ENCODE assay signal across 8 cellular contexts in the genomic region with DNA sequence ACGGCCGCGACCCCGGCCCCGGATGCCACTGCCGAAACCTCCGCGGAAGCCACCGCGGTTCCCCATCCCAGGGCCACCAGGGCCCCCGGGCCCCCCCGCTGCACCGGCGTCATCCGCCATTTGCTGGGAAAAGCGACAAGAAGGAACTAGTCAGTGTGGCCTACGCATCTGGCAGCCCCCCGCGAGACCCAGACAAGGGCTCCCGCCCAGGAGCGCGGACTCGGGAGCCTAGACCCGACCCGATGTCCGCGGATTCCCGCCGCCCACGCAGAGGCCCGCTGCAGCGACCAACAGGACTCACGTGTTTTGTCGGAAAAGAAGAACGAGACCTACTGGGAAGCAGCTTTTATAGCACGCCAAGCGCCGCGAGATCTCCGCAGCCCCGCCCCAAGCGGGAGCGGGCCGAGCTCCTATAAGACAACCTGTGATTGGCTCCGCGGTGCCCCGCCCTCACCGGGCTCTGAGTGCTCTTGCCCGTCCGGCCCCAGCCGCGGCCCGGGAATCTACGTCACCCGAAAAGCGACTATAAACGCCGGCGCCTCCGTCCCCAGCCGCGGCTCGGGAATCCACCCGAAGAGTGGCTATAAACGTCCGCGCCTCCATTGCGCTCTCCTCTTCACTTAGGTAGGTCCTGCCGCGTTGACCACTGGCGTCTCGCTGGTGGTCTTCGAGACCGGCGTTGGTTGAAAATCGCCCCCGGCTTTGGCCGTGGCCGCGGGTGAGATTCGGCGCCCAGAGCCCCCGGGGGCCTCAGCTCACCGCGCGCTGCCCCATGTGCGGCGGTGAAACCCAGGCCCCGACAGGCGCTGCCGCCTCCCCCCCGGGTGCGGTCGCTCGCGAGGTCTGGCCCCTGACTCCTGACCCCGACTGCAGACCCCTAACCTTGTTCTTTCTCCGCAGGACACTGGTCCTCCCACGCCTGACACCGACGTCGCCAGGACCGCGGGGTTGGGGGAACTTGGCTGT. TPM values are rescaled to one million over a fixed set of nuclear protein-coding genes. Genes with fewer than 3 reads are reported as not detected.
DNase-seq lines count a peak whose midpoint lies in the region; ATAC-seq and TF ChIP-seq lines count a peak whose summit lies in the region.

A gene (minus strand): TSS at position 321 of the 966 bp plus-strand sequence. CDS start 201 bp downstream, at position 120.

- no peaks in the 10 kb centered on the region for H3K9me3 ChIP-seq in IMR-90 (ENCODE audit: control insufficient read depth, insufficient read depth, low read length)
- H3K9me3 ChIP-seq in OCI-LY7 (ENCODE audit: low read length), result no peaks in the 10 kb centered on the region

- CTCF ChIA-PET in IMR-90 (lab: Yijun Ruan, JAX), result interaction anchor here (0.9 to 1.0 kb wide), 2 partner anchors 152 to 176 kb away, joined by 3 read pairs; no protein-coding TSS in a partner anchor
- CTCF ChIA-PET in OCI-LY7 (lab: Charles Lee; ENCODE audit: unreplicated experiment), result interaction anchor here (0.6 kb wide), 1 partner anchor 58 kb away, joined by 3 read pairs; no protein-coding TSS in a partner anchor

- TF ChIP-seq RAD21 in IMR-90 (IDR thresholded peaks at IDR 0.05; ENCODE audit: low read length), result no peak

- no peak within 1 kb of the TSS for H2BK15ac ChIP-seq in IMR-90 (ENCODE audit: low read depth, low read length)

- BruUV-seq in IMR-90 (replicated peaks; lab: Mats Ljungman, UMichigan), result TSS peak; percentile 64
- no TSS peak for BruUV-seq in OCI-LY7 (replicated peaks; lab: Mats Ljungman, UMichigan)

- H3K36me3 Mint-ChIP-seq in endothelial cell (ENCODE audit: low read depth, unreplicated experiment), result peaks cover 21% of the 10 kb centered on the region

- peaks cover 29% of the 10 kb centered on the region for H3K4me1 Mint-ChIP-seq in endothelial cell (ENCODE audit: unreplicated experiment)

- H3K27ac Mint-ChIP-seq in endothelial cell (ENCODE audit: unreplicated experiment), result peak within 1 kb of the TSS; percentile 94

- no peaks in the 10 kb centered on the region for H3K9me2 ChIP-seq in OCI-LY7 (ENCODE audit: insufficient read depth, low read length)

- H3K9me3 Mint-ChIP-seq in endothelial cell (ENCODE audit: unreplicated experiment), result no peaks in the 10 kb centered on the region

- H3K36me3 ChIP-seq in IMR-90 (ENCODE audit: control insufficient read depth, insufficient read depth, low read length) (peaks cover 27% of the 10 kb centered on the region), OCI-LY7 (ENCODE audit: insufficient read depth, low read length) (peaks cover 64% of the 10 kb centered on the region)

- peak; percentile 60 for ATAC-seq in GM21526 (IDR thresholded peaks at IDR 0.05; ENCODE audit: low FRiP score, unreplicated experiment)
- peak; percentile 87 for ATAC-seq in IMR-90 (ENCODE audit: low read depth)

- H2AFZ ChIP-seq in IMR-90 (replicated peaks; ENCODE audit: low read length, poor library complexity) (peak within 1 kb of the TSS; percentile 95), OCI-LY7 (ENCODE audit: low read length) (peak within 1 kb of the TSS; percentile 6; the same call in 1 of the 2 replicates)

- H3K4me2 ChIP-seq in IMR-90 (ENCODE audit: low read depth, low read length) (peak within 1 kb of the TSS; percentile 100), OCI-LY7 (ENCODE audit: low read length) (peak within 1 kb of the TSS; percentile 96)

- H3K18ac ChIP-seq in IMR-90 (ENCODE audit: low read depth, low read length), result peak within 1 kb of the TSS; percentile 34; the same call in 1 of the 2 replicates

- 0 out of 2 replicates have a peak, but pooled peaks cover 4% of the 10 kb centered on the region for H3K9me1 ChIP-seq in IMR-90 (ENCODE audit: insufficient read depth, low read length)

- peak within 1 kb of the TSS; percentile 97 for H2AK9ac ChIP-seq in IMR-90 (replicated peaks; ENCODE audit: low read depth, low read length, poor library complexity)

- peaks cover 12% of the 10 kb centered on the region for H3K4me1 ChIP-seq in IMR-90 (ENCODE audit: control insufficient read depth, insufficient read depth, low read length)
- peaks cover 32% of the 10 kb centered on the region for H3K4me1 ChIP-seq in OCI-LY7 (ENCODE audit: insufficient read depth, low read length, poor library complexity, severe bottlenecking)

- peak within 1 kb of the TSS; percentile 78 for H2BK5ac ChIP-seq in IMR-90 (ENCODE audit: low read depth, low read length, poor library complexity, severe bottlenecking)

- peak within 1 kb of the TSS; percentile 81 for H4K5ac ChIP-seq in IMR-90 (ENCODE audit: low read depth, low read length)

- peak within 1 kb of the TSS; percentile 91 for H2AK5ac ChIP-seq in IMR-90 (ENCODE audit: low read depth, low read length)

- H3K14ac ChIP-seq in IMR-90 (replicated peaks; ENCODE audit: low read depth, low read length), result peak within 1 kb of the TSS; percentile 99

- H3K79me1 ChIP-seq in IMR-90 (ENCODE audit: low read depth in 1 of 2, low read length in 2 of 2), result peaks cover 3 to 48% of the 10 kb centered on the region in 2 experiments

- peak within 1 kb of the TSS; percentile 86 for H4K91ac ChIP-seq in IMR-90 (ENCODE audit: insufficient read depth, low read depth, low read length)

- POLR2A ChIA-PET in IMR-90 (lab: Charles Lee; ENCODE audit: unreplicated experiment), result interaction anchor here (0.6 to 1.0 kb wide), 4 partner anchors 15 to 176 kb away, joined by 3 to 9 read pairs (median 3); no protein-coding TSS in a partner anchor
- POLR2A ChIA-PET in OCI-LY7 (lab: Charles Lee), result interaction anchor here (0.6 to 1.6 kb wide), 8 partner anchors 21 to 1384 kb away, joined by 3 to 11 read pairs (median 5); a partner anchor contains a TSS

- no peak for TF ChIP-seq CTCF in IMR-90 (conservative IDR thresholded peaks at IDR 0.05; ENCODE audit: low read depth, low read length)
- TF ChIP-seq CTCF in OCI-LY7 (conservative IDR thresholded peaks at IDR 0.05; ENCODE audit: low read length), result 0 out of 2 replicates have a peak, but pooled peaks have one; percentile 34
- no peak for TF ChIP-seq CTCF in endothelial cell (IDR thresholded peaks at IDR 0.05; ENCODE audit: unreplicated experiment)

- H3K56ac ChIP-seq in IMR-90 (ENCODE audit: extremely low read depth, insufficient read depth, low read length), result peak within 1 kb of the TSS; percentile 73

- dilution Hi-C loops in IMR-90 (cut with HindIII; ENCODE audit: low sequenced_read_pairs, unreplicated experiment), result no loop called here

- DNase-seq in D341Med (ENCODE audit: low spot score) (peak; percentile 98), IMR-90 (peak; percentile 98), OCI-LY7 (ENCODE audit: low spot score) (peak; percentile 99), activated T-cell treated with anti-CD3 and anti-CD28 coated beads for 1 hour (ENCODE audit: low read depth) (peak; percentile 93), endothelial cell (ENCODE audit: low spot score) (peak; percentile 98), middle frontal gyrus (ENCODE audit: extremely low spot score, low spot score) (peak; percentile 96)
- peak; percentile 96 to 97 for DNase-seq in stimulated activated CD8-positive, alpha-beta memory T cell treated with anti-CD3 and anti-CD28 coated beads, Interleukin-2, amount 100 ng/mL, for 48 hours (ENCODE audit: low read depth in 2 of 2)

- H2BK120ac ChIP-seq in IMR-90 (ENCODE audit: low read depth, low read length), result peak within 1 kb of the TSS; percentile 32; the same call in 1 of the 2 replicates

- intact Hi-C loops in IMR-90 (cut with micrococcal nuclease) (no loop called here), OCI-LY7 (cut with micrococcal nuclease; ENCODE audit: unreplicated experiment) (loop anchor here (2.0 kb wide), 1 partner anchor 28 kb away; no protein-coding TSS in a partner anchor)

- no peaks in the 10 kb centered on the region for H3K27me3 ChIP-seq in IMR-90 (ENCODE audit: control insufficient read depth, insufficient read depth, low read length)

- H3K9ac ChIP-seq in IMR-90 (ENCODE audit: low read depth, low read length), result peak within 1 kb of the TSS; percentile 93

- peak within 1 kb of the TSS; percentile 96 for H3K23ac ChIP-seq in IMR-90 (ENCODE audit: low read depth, low read length)

- H3K79me2 ChIP-seq in OCI-LY7 (ENCODE audit: insufficient read depth, low read depth, low read length), result peaks cover 56% of the 10 kb centered on the region

- no peak within 1 kb of the TSS for H2BK20ac ChIP-seq in IMR-90 (ENCODE audit: low read depth, low read length)

- H4K8ac ChIP-seq in IMR-90 (ENCODE audit: low read depth in 2 of 2, low read length in 2 of 2), result peak within 1 kb of the TSS; percentile 73 to 90; a peak in 3 of 4 replicates

- in situ Hi-C loops in IMR-90 (cut with MboI; ENCODE audit: low sequenced_read_pairs), result no loop called here

- H3K4me3 ChIP-seq in IMR-90 (ENCODE audit: insufficient read depth, low read depth, low read length) (peak within 1 kb of the TSS; percentile 87), OCI-LY7 (ENCODE audit: low read depth, low read length, poor library complexity, severe bottlenecking) (peak within 1 kb of the TSS; percentile 82)

- TF ChIP-seq POLR2A in IMR-90 (IDR thresholded peaks at IDR 0.05; ENCODE audit: low read depth, low read length), result peak; percentile 100

- H3K4me3 Mint-ChIP-seq in endothelial cell (ENCODE audit: unreplicated experiment), result peak within 1 kb of the TSS; percentile 95

- H3K27ac ChIP-seq in IMR-90 (ENCODE audit: insufficient read depth, low read length) (peak within 1 kb of the TSS; percentile 92), OCI-LY7 (ENCODE audit: low read depth, low read length, poor library complexity, severe bottlenecking) (peak within 1 kb of the TSS; percentile 80)

- peaks cover 6% of the 10 kb centered on the region for H3K27me3 Mint-ChIP-seq in endothelial cell (ENCODE audit: unreplicated experiment)

- H4K20me1 ChIP-seq in IMR-90 (ENCODE audit: insufficient read depth, low read length) (peaks cover 43% of the 10 kb centered on the region), OCI-LY7 (ENCODE audit: insufficient read depth, low read length) (peaks cover 14% of the 10 kb centered on the region)

- peak within 1 kb of the TSS; percentile 95 for H3K4ac ChIP-seq in IMR-90 (ENCODE audit: low read depth, low read length)

- WGBS in IMR-90 (ENCODE audit: extremely low coverage in 2 of 2, insufficient read length in 1 of 2), 2 experiments, result 1% methylated on average over 74 of the region's 104 CpGs; no CpG with 5 or more reads in 1 of the 2 experiments

TF ChIP-seq in IMR-90, 13 proteins besides CTCF, POLR2A, EP300 and RAD21 (continues in another document):
- no peak for TF ChIP-seq SMC3 (IDR thresholded peaks at IDR 0.05; ENCODE audit: low read depth, low read length)
- TF ChIP-seq NFE2L2 (IDR thresholded peaks at IDR 0.05; ENCODE audit: low read depth, low read length), result no peak
- TF ChIP-seq RCOR1 (IDR thresholded peaks at IDR 0.05; ENCODE audit: insufficient replicate concordance, low read length), result no peak
- 0 out of 2 replicates have a peak, but pooled peaks have one; percentile 62 for TF ChIP-seq MXI1 (IDR thresholded peaks at IDR 0.05; ENCODE audit: borderline replicate concordance, low read depth, low read length)
- no peak for TF ChIP-seq CEBPB (IDR thresholded peaks at IDR 0.05; ENCODE audit: low read depth, low read length)

RNA-seq across cellular contexts. Expression of the gene that starts here (rescaled TPM):
- total RNA-seq in IMR-90 (2012; rRNA removed) (2,703 and 2,852 TPM in 2 replicates), OCI-LY7 (2022) (3,120 and 3,140 TPM in 2 replicates), endothelial cell (ENCODE audit: unreplicated experiment) (3,223 TPM)
- polyA plus RNA-seq in IMR-90 (2012; rRNA removed), result 6,941 and 7,712 TPM in 2 replicates
- 7,255 and 7,684 TPM in 2 replicates for polyA plus RNA-seq in IMR-90 (2012; cell fraction: cytosol; rRNA removed)
- 1,923 and 2,995 TPM in 2 replicates for polyA plus RNA-seq in IMR-90 (2012; cell fraction: nucleus; rRNA removed; ENCODE audit: low replicate concordance)
- total RNA-seq in OCI-LY7 (2014; rRNA removed; shearing (Covaris generic)), result 2,266 and 2,461 TPM in 2 replicates

Comparison
In these comparisons a context has a peak if more than half of its experiments do, and no peak if none do; other contexts are left out.
1. Peak in every context shown above with its lines: DNase-seq, ATAC-seq, H3K4me3 ChIP-seq and H3K27ac ChIP-seq.